In genomic region chr10:122374859-122375721, GRCh38 we compare ENCODE assay signal across 8 cellular contexts. TPM values are rescaled to one million over a fixed set of nuclear protein-coding genes. Genes with fewer than 3 reads are reported as not detected.
DNase-seq lines count a peak whose midpoint lies in the region; ATAC-seq and TF ChIP-seq lines count a peak whose summit lies in the region.

No MANE protein-coding gene starts in this region.

- H3K4me3 Mint-ChIP-seq in immature natural killer cell = peak overlapping the region; percentile 91 to 97 (median 94)

- H3K4me3 ChIP-seq in KMS-11 (IDR thresholded peaks at IDR 0.05; ENCODE audit: insufficient read depth, low read depth, low read length) = no peak overlapping the region
- H3K4me3 ChIP-seq in WI38 (ENCODE audit: low read depth, low read length) = peak overlapping the region; percentile 83
- H3K4me3 ChIP-seq in smooth muscle cell = peak overlapping the region; percentile 89

- H3K4me2 ChIP-seq in KMS-11 = peak overlapping the region; percentile 56
- peak overlapping the region; percentile 96 for H3K4me2 ChIP-seq in smooth muscle cell

- WGBS in smooth muscle cell (ENCODE audit: low lambda C conversion rate) = 1% methylated on average over 61 of the region's 93 CpGs

- in situ Hi-C loops in G401 (cut with HindIII; ENCODE audit: low sequenced_read_pairs) (no loop called here), T47D (cut with HindIII; ENCODE audit: low pct_unique_long_range_greater_than_20kb, low sequenced_read_pairs) (no loop called here)

- ATAC-seq in GM21786 (IDR thresholded peaks at IDR 0.05; ENCODE audit: unreplicated experiment) = peak; percentile 61

- H2AFZ ChIP-seq in KMS-11 (ENCODE audit: low read depth) (peak overlapping the region; percentile 66), smooth muscle cell (ENCODE audit: low read depth) (peak overlapping the region; percentile 97)

- peak; percentile 42 for DNase-seq in G401 (ENCODE audit: low spot score)
- DNase-seq in T47D (ENCODE audit: low read depth in 1 of 2, low spot score in 1 of 2) = peak; percentile 23 to 57
- peak; percentile 76 to 83 (median 78) for DNase-seq in immature natural killer cell
- peak; percentile 57 for DNase-seq in smooth muscle cell (lab: John Stamatoyannopoulos, UW; ENCODE audit: unreplicated experiment)
- DNase-seq in OCI-M1 (lab: John Stamatoyannopoulos, UW) = no peak

- H3K79me2 ChIP-seq in KMS-11 (ENCODE audit: insufficient read depth, low read depth) = no peaks in the 10 kb centered on the region
- peaks cover 41% of the 10 kb centered on the region for H3K79me2 ChIP-seq in smooth muscle cell (ENCODE audit: low read depth)

- H3K36me3 ChIP-seq in KMS-11 (ENCODE audit: insufficient read depth) = no peaks in the 10 kb centered on the region
- no peaks in the 10 kb centered on the region for H3K36me3 ChIP-seq in smooth muscle cell (ENCODE audit: low read depth)

- H3K27me3 ChIP-seq in KMS-11 (ENCODE audit: insufficient read depth, low read depth) = peaks cover 68% of the 10 kb centered on the region
- no peaks in the 10 kb centered on the region for H3K27me3 ChIP-seq in smooth muscle cell (ENCODE audit: low read depth)

- H3K36me3 Mint-ChIP-seq in immature natural killer cell = peaks cover under 1 to 11% (median 7%) of the 10 kb centered on the region in 3 donors

- H3F3A ChIP-seq in smooth muscle cell (ENCODE audit: low read depth) = no peaks in the 10 kb centered on the region

- H3K27ac Mint-ChIP-seq in immature natural killer cell = peak overlapping the region; percentile 91 to 98 (median 96)

- TF ChIP-seq CTCF in KMS-11 (conservative IDR thresholded peaks at IDR 0.05; ENCODE audit: low read depth, low read length) (no peak), WI38 (IDR thresholded peaks at IDR 0.05; ENCODE audit: low read depth, low read length) (no peak), smooth muscle cell (IDR thresholded peaks at IDR 0.05; ENCODE audit: borderline replicate concordance, insufficient read depth, poor library complexity, severe bottlenecking) (no peak)

- H3K27ac ChIP-seq in KMS-11 = peak overlapping the region; percentile 26; the same call in 1 of the 2 replicates
- H3K27ac ChIP-seq in smooth muscle cell (ENCODE audit: low read depth) = peak overlapping the region; percentile 70

- H3K4me1 ChIP-seq in KMS-11 (ENCODE audit: low read depth, poor library complexity, severe bottlenecking) (peaks cover 10% of the 10 kb centered on the region), smooth muscle cell (ENCODE audit: low read depth) (peaks cover 15% of the 10 kb centered on the region)

- no peaks in the 10 kb centered on the region for H4K20me1 ChIP-seq in KMS-11 (ENCODE audit: insufficient read depth)
- H4K20me1 ChIP-seq in smooth muscle cell (ENCODE audit: low read depth) = peaks cover 32% of the 10 kb centered on the region

- H3K9me3 Mint-ChIP-seq in immature natural killer cell = no peaks in the 10 kb centered on the region

- H3K4me1 Mint-ChIP-seq in immature natural killer cell = peaks cover 42 to 60% of the 10 kb centered on the region in 2 donors

- H3K9me3 ChIP-seq in smooth muscle cell (replicated peaks; ENCODE audit: low read depth) = no peaks in the 10 kb centered on the region

- H3K9ac ChIP-seq in KMS-11 (peak overlapping the region; percentile 62), smooth muscle cell (ENCODE audit: low read depth) (peak overlapping the region; percentile 79)

- peaks cover 8 to 18% (median 9%) of the 10 kb centered on the region in 3 donors for H3K27me3 Mint-ChIP-seq in immature natural killer cell (ENCODE audit: low read depth in 3 of 3)

RNA-seq across cellular contexts. Expression of gene PLEKHA1, which starts 0.6 kb away (rescaled TPM):
- total RNA-seq in G401 (2014; rRNA removed; shearing (Covaris generic)) = 10.9 and 21.3 TPM in 2 replicates
- 100 to 1,000 TPM; 134 to 142 (median 140) TPM for polyA plus RNA-seq in immature natural killer cell
- total RNA-seq in smooth muscle cell = 22.7 and 25.6 TPM in 2 replicates
- 24.6 and 25.3 TPM in 2 replicates for polyA plus RNA-seq in smooth muscle cell
